Comparison of ENCODE assay signal across 27 cellular contexts in the genomic region with DNA sequence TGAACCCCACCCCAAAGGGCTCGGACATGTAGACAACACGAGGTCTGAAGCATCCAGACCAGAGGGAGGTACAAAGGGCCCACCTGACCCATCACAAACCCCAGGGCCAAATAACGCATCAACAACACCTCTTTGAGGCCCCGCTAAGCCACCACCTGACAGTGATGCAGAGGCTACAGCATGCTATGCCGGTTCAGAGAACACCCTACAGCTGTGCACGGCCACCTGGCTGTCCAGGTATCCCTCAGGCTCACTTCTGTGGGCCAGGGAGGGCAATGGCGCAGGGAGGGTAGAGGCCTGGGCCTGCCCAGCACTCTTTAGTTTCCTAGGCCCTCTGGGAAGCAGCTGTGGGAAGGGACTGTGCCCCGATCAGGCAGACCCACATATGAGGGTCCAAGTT.
"Had no signal": no experiment of that assay in that cellular context is flagged by ENCODE, and none has a peak within 500 bp of the region (broad histone marks: within the 10 kb centered on the region; RNA-seq: fewer than 3 reads in every experiment).

No MANE protein-coding gene starts in this region.

- H3K9ac ChIP-seq: SK-N-SH had no signal

- H3K9me3 ChIP-seq: adrenal gland, SJCRH30, SK-N-SH had no signal

- H3K27ac ChIP-seq: adrenal gland, SJCRH30, VCaP had no signal

- H3K27ac Mint-ChIP-seq: activated CD4-positive, alpha-beta memory T cell treated with anti-CD3 and anti-CD28 coated beads, Interleukin-2, amount 10 ng/mL, durations not matched to agents 7 days and 5 days; activated CD4-positive, alpha-beta T cell treated with anti-CD3 and anti-CD28 coated beads for 36 hours; activated naive CD8-positive, alpha-beta T cell treated with anti-CD3 and anti-CD28 coated beads, Interleukin-2, amount 10 ng/mL, durations not matched to agents 7 days and 5 days; activated T-cell treated with anti-CD3 and anti-CD28 coated beads, Interleukin-2, amount 50 U/mL, for 72 hours; activated T-helper 2 cell treated with anti-CD3 and anti-CD28 coated beads, Interferon-gamma antibody, Interleukin-2, Interleukin-4, amounts not matched to agents 10 μg/mL and 5 μg/mL and 100 μg/mL, durations not matched to agents 14 hours and 24 hours and 36 hours had no signal

- ATAC-seq: activated CD4-positive, alpha-beta T cell treated with anti-CD3 and anti-CD28 coated beads for 36 hours; activated T-cell treated with anti-CD3 and anti-CD28 coated beads, Interleukin-2, amount 50 U/mL, for 72 hours; K562; Panc1 had no signal

- H3K27me3 ChIP-seq: adrenal gland, SJCRH30 had no signal

- H3K4me2 ChIP-seq: SK-N-SH had no signal

- DNase-seq: activated CD4-positive, alpha-beta memory T cell treated with anti-CD3 and anti-CD28 coated beads, Interleukin-2, amount 10 ng/mL, durations not matched to agents 7 days and 5 days; activated CD4-positive, alpha-beta T cell treated with anti-CD3 and anti-CD28 coated beads for 36 hours; activated CD4-positive, alpha-beta T cell treated with anti-CD3 and anti-CD28 coated beads, Interleukin-2, amount 50 U/mL, for 1 hour; activated gamma-delta T cell treated with Interleukin-2 at 50 U/mL for 16 hours; activated naive CD4-positive, alpha-beta T cell treated with anti-CD3 and anti-CD28 coated beads, Interleukin-2, amount 10 ng/mL, durations not matched to agents 7 days and 5 days; activated naive CD8-positive, alpha-beta T cell treated with anti-CD3 and anti-CD28 coated beads, Interleukin-2, amount 10 ng/mL, durations not matched to agents 7 days and 5 days; activated T-cell treated with anti-CD3 and anti-CD28 coated beads for 4 hours; activated T-cell treated with anti-CD3 and anti-CD28 coated beads, Interleukin-2, amount 50 U/mL, for 72 hours; anterior cingulate cortex; Karpas-422; MM.1S; NCI-H1105 treated with DMSO at 0.1 percent for 48 hours; NCI-H1436 treated with DMSO at 0.1 percent for 48 hours; NCI-H187; NCI-H2081; NK-92 treated with Interleukin-12 subunit alpha and Interleukin-12 subunit beta, amount 100 ng/mL, for 24 hours; OCI-M1; Right ventricle myocardium superior; RPMI8226; SJCRH30; SK-N-SH; T-helper 1 cell had no signal

- H3K4me3 ChIP-seq: adrenal gland, K562, SJCRH30 had no signal

- H3K9me3 Mint-ChIP-seq: activated CD4-positive, alpha-beta memory T cell treated with anti-CD3 and anti-CD28 coated beads, Interleukin-2, amount 10 ng/mL, durations not matched to agents 7 days and 5 days; activated naive CD4-positive, alpha-beta T cell treated with anti-CD3 and anti-CD28 coated beads, Interleukin-2, amount 10 ng/mL, durations not matched to agents 7 days and 5 days; activated naive CD8-positive, alpha-beta T cell treated with anti-CD3 and anti-CD28 coated beads, Interleukin-2, amount 10 ng/mL, durations not matched to agents 7 days and 5 days; activated T-cell treated with anti-CD3 and anti-CD28 coated beads, Interleukin-2, amount 50 U/mL, for 72 hours; activated T-helper 2 cell treated with anti-CD3 and anti-CD28 coated beads, Interferon-gamma antibody, Interleukin-2, Interleukin-4, amounts not matched to agents 10 μg/mL and 5 μg/mL and 100 μg/mL, durations not matched to agents 14 hours and 24 hours and 36 hours had no signal
